ENCODE assay signal across 8 cellular contexts in genomic region chrX:107729558-107730297, GRCh38. TPM values are rescaled to one million over a fixed set of nuclear protein-coding genes. Genes with fewer than 3 reads are reported as not detected.
A peak's percentile ranks its signal among the peaks of the same experiment; 100 is the strongest.
DNase-seq lines count a peak whose midpoint lies in the region; ATAC-seq, FAIRE-seq and TF ChIP-seq lines count a peak whose summit lies in the region.

No MANE protein-coding gene starts in this region.

- H3K36me3 Mint-ChIP-seq in osteocyte (ENCODE audit: unreplicated experiment), result no peaks in the 10 kb centered on the region

- peak; percentile 71 for DNase-seq in amniotic epithelial cell (ENCODE audit: low read depth)
- no peak for DNase-seq in osteocyte (ENCODE audit: extremely low spot score, unreplicated experiment)
- no peak for DNase-seq in NCI-H526 treated with DMSO at 0.1 percent for 48 hours (lab: John Stamatoyannopoulos, UW)
- no peak for DNase-seq in GM19239 (ENCODE audit: insufficient read length, low spot score)

- peaks cover 79% of the 10 kb centered on the region for H3K4me1 Mint-ChIP-seq in osteocyte (ENCODE audit: unreplicated experiment)

- no peak overlapping the region for H3K4me3 Mint-ChIP-seq in osteocyte (ENCODE audit: unreplicated experiment)

- H3K27ac Mint-ChIP-seq in osteocyte (ENCODE audit: unreplicated experiment), result peak overlapping the region; percentile 90

- TF ChIP-seq CTCF in osteocyte (IDR thresholded peaks at IDR 0.05), result peak; percentile 26

- no peaks in the 10 kb centered on the region for H3K27me3 Mint-ChIP-seq in osteocyte (ENCODE audit: unreplicated experiment)

- no peaks in the 10 kb centered on the region for H3K9me3 Mint-ChIP-seq in osteocyte (ENCODE audit: unreplicated experiment)

- FAIRE-seq in GM19239 (lab: Jason Lieb, UNC), result no peak

- ATAC-seq in GM18873 (IDR thresholded peaks at IDR 0.05; ENCODE audit: low FRiP score, unreplicated experiment), result peak; percentile 51
- ATAC-seq in HG02610 (IDR thresholded peaks at IDR 0.05; ENCODE audit: unreplicated experiment), result peak; percentile 80
- ATAC-seq in GM18519 (IDR thresholded peaks at IDR 0.05; ENCODE audit: low FRiP score, unreplicated experiment), result no peak
- ATAC-seq in GM21528 (IDR thresholded peaks at IDR 0.05; ENCODE audit: low FRiP score, unreplicated experiment), result no peak

RNA-seq across cellular contexts. Expression of gene TSC22D3, which starts 45.9 kb away (rescaled TPM):
- 187 and 212 TPM in 2 replicates for total RNA-seq in osteocyte

RNA-seq across cellular contexts. Expression of gene NCBP2L, which starts 47.8 kb away (rescaled TPM):
- not detected in 2 replicates for total RNA-seq in osteocyte

Comparison
In these comparisons a context has a peak if more than half of its experiments do, and no peak if none do; other contexts are left out.
1. ATAC-seq: peak in GM18873 (single experiment) and HG02610 (single experiment); none in GM18519 (single experiment) and GM21528 (single experiment).